16 cellular contexts compared by ENCODE assay signal in the genomic region with DNA sequence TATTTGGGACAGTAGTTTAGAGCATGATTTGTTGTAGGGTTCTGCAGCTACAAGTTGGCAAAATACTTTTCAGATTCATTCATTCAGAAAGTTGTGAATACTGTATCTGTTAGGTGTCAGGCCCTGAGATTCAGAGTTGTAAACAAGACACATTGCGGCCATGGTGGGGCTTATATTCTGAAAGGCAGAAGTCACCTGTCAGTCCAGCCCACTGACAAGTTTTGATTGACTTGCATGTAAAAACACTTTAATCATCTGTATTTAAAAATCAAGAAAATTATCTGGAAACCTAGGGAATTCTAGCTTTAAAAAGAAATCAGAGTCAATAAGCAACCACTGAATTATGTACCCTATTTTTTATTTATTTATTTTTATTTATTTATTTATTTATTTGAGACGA. TPM values are rescaled to one million over a fixed set of nuclear protein-coding genes. Genes with fewer than 3 reads are reported as not detected.
DNase-seq lines count a peak whose midpoint lies in the region; ATAC-seq lines count a peak whose summit lies in the region.
"Had no signal": no experiment of that assay in that cellular context is flagged by ENCODE, and none has a peak within 500 bp of the region (broad histone marks: within the 10 kb centered on the region; RNA-seq: fewer than 3 reads in every experiment).

No MANE protein-coding gene starts in this region.

- H3K4me3 ChIP-seq in CD4-positive, alpha-beta memory T cell (ENCODE audit: low read length in 2 of 2): no peak overlapping the region
- H3K4me3 ChIP-seq in naive thymus-derived CD4-positive, alpha-beta T cell (ENCODE audit: low read length): no peak overlapping the region

- peaks cover 5% of the 10 kb centered on the region for H3K36me3 ChIP-seq in CD4-positive, alpha-beta memory T cell (ENCODE audit: insufficient read depth, low read length)
- no peaks in the 10 kb centered on the region for H3K36me3 ChIP-seq in naive thymus-derived CD4-positive, alpha-beta T cell (ENCODE audit: control insufficient read depth in 2 of 3, insufficient read depth in 3 of 3, low read length in 3 of 3)

- no peak overlapping the region for H3K27ac ChIP-seq in CD4-positive, alpha-beta memory T cell (ENCODE audit: low read depth, low read length)
- no peak overlapping the region for H3K27ac ChIP-seq in naive thymus-derived CD4-positive, alpha-beta T cell (ENCODE audit: low read depth, low read length)
- H3K27ac ChIP-seq: KMS-11 had no signal

- intact Hi-C loops in CD4-positive, alpha-beta memory T cell (cut with micrococcal nuclease): no loop called here
- intact Hi-C loops in naive thymus-derived CD4-positive, alpha-beta T cell (cut with micrococcal nuclease): no loop called here

- CTCF ChIA-PET in CD4-positive, alpha-beta memory T cell (lab: Charles Lee; ENCODE audit: partially characterized antibody): interaction anchor here (1.1 to 1.5 kb wide), 4 partner anchors 9 to 27 kb away, joined by 3 to 4 read pairs (median 4); no protein-coding TSS in a partner anchor
- CTCF ChIA-PET in naive thymus-derived CD4-positive, alpha-beta T cell (lab: Charles Lee): interaction anchor here (0.7 kb wide), 1 partner anchor 12 kb away, joined by 3 read pairs; no protein-coding TSS in a partner anchor

- peaks cover 64% of the 10 kb centered on the region for H3K36me3 Mint-ChIP-seq in activated T-cell treated with anti-CD3 and anti-CD28 coated beads, Interleukin-2, amount 50 U/mL, for 24 hours (ENCODE audit: low read depth)
- peaks cover 0 to 2% of the 10 kb centered on the region in 2 donors for H3K36me3 Mint-ChIP-seq in CD4-positive, alpha-beta memory T cell
- H3K36me3 Mint-ChIP-seq in T-helper 17 cell (ENCODE audit: low read depth): peaks cover 7% of the 10 kb centered on the region
- H3K36me3 Mint-ChIP-seq in naive thymus-derived CD4-positive, alpha-beta T cell: peaks cover 0 to 15% (median 0%) of the 10 kb centered on the region in 5 donors
- H3K36me3 Mint-ChIP-seq in natural killer cell treated with Interleukin-12 subunit alpha and Interleukin-12 subunit beta and Interleukin-15 and Interleukin-18, amount 100 ng/mL, for 72 hours: no peaks in the 10 kb centered on the region

- H3K4me3 Mint-ChIP-seq in activated T-cell treated with anti-CD3 and anti-CD28 coated beads, Interleukin-2, amount 50 U/mL, for 24 hours: no peak overlapping the region
- H3K4me3 Mint-ChIP-seq in CD4-positive, alpha-beta memory T cell: peak overlapping the region in 3 of 8 donors; percentile 63 to 79 (median 69)
- H3K4me3 Mint-ChIP-seq in T-helper 17 cell: peak overlapping the region; percentile 73
- H3K4me3 Mint-ChIP-seq in naive thymus-derived CD4-positive, alpha-beta T cell: peak overlapping the region in 8 of 10 donors; percentile 50 to 82 (median 68)
- no peak overlapping the region for H3K4me3 Mint-ChIP-seq in natural killer cell treated with Interleukin-12 subunit alpha and Interleukin-12 subunit beta and Interleukin-15 and Interleukin-18, amount 100 ng/mL, for 72 hours

- ATAC-seq in T-helper 17 cell: no peak
- no peak for ATAC-seq in naive thymus-derived CD4-positive, alpha-beta T cell
- ATAC-seq in HG03469 (IDR thresholded peaks at IDR 0.05; ENCODE audit: unreplicated experiment): no peak
- ATAC-seq in natural killer cell treated with Interleukin-12 subunit alpha and Interleukin-12 subunit beta and Interleukin-15 and Interleukin-18, amount 100 ng/mL, for 72 hours: no peak
- ATAC-seq: PC-3 had no signal

- peaks cover 71% of the 10 kb centered on the region for H3K4me1 ChIP-seq in CD4-positive, alpha-beta memory T cell (ENCODE audit: insufficient read depth, low read length)
- peaks cover 37 to 76% of the 10 kb centered on the region in 2 donors for H3K4me1 ChIP-seq in naive thymus-derived CD4-positive, alpha-beta T cell (ENCODE audit: control insufficient read depth in 2 of 2, insufficient read depth in 2 of 2, low read length in 2 of 2)

- POLR2A ChIA-PET in CD4-positive, alpha-beta memory T cell (lab: Charles Lee; ENCODE audit: partially characterized antibody): no interaction called here
- POLR2A ChIA-PET in naive thymus-derived CD4-positive, alpha-beta T cell (lab: Charles Lee): interaction anchor here (0.6 to 2.6 kb wide), 3 partner anchors 8 to 78 kb away, joined by 3 to 14 read pairs (median 4); no protein-coding TSS in a partner anchor

- peak overlapping the region; percentile 78 for H3K27ac Mint-ChIP-seq in activated T-cell treated with anti-CD3 and anti-CD28 coated beads, Interleukin-2, amount 50 U/mL, for 24 hours
- peak overlapping the region in 4 of 7 donors; percentile 17 to 82 (median 54) for H3K27ac Mint-ChIP-seq in CD4-positive, alpha-beta memory T cell
- H3K27ac Mint-ChIP-seq in T-helper 17 cell: peak overlapping the region; percentile 83
- peak overlapping the region in 7 of 9 donors; percentile 4 to 78 (median 72) for H3K27ac Mint-ChIP-seq in naive thymus-derived CD4-positive, alpha-beta T cell
- H3K27ac Mint-ChIP-seq in natural killer cell treated with Interleukin-12 subunit alpha and Interleukin-12 subunit beta and Interleukin-15 and Interleukin-18, amount 100 ng/mL, for 72 hours: no peak overlapping the region

- no peaks in the 10 kb centered on the region for H3K27me3 ChIP-seq in CD4-positive, alpha-beta memory T cell (ENCODE audit: insufficient read depth, low read length)
- no peaks in the 10 kb centered on the region for H3K27me3 ChIP-seq in naive thymus-derived CD4-positive, alpha-beta T cell (ENCODE audit: control insufficient read depth in 2 of 2, insufficient read depth in 2 of 2, low read length in 2 of 2)

- H3K27me3 Mint-ChIP-seq in activated T-cell treated with anti-CD3 and anti-CD28 coated beads, Interleukin-2, amount 50 U/mL, for 24 hours: no peaks in the 10 kb centered on the region
- H3K27me3 Mint-ChIP-seq in CD4-positive, alpha-beta memory T cell: no peaks in the 10 kb centered on the region
- no peaks in the 10 kb centered on the region for H3K27me3 Mint-ChIP-seq in T-helper 17 cell
- H3K27me3 Mint-ChIP-seq in naive thymus-derived CD4-positive, alpha-beta T cell: no peaks in the 10 kb centered on the region
- H3K27me3 Mint-ChIP-seq in natural killer cell treated with Interleukin-12 subunit alpha and Interleukin-12 subunit beta and Interleukin-15 and Interleukin-18, amount 100 ng/mL, for 72 hours: no peaks in the 10 kb centered on the region

- no peaks in the 10 kb centered on the region for H3K9me3 Mint-ChIP-seq in activated T-cell treated with anti-CD3 and anti-CD28 coated beads, Interleukin-2, amount 50 U/mL, for 24 hours
- peaks cover 0 to 3% (median 0%) of the 10 kb centered on the region in 8 donors for H3K9me3 Mint-ChIP-seq in CD4-positive, alpha-beta memory T cell
- no peaks in the 10 kb centered on the region for H3K9me3 Mint-ChIP-seq in naive thymus-derived CD4-positive, alpha-beta T cell
- no peaks in the 10 kb centered on the region for H3K9me3 Mint-ChIP-seq in natural killer cell treated with Interleukin-12 subunit alpha and Interleukin-12 subunit beta and Interleukin-15 and Interleukin-18, amount 100 ng/mL, for 72 hours

- no peak for DNase-seq in activated T-cell treated with anti-CD3 and anti-CD28 coated beads, Interleukin-2, amount 50 U/mL, for 24 hours
- no peak for DNase-seq in activated T-cell treated with anti-CD3 and anti-CD28 coated beads, Interleukin-2, amount 50 U/mL, for 48 hours
- DNase-seq in CD4-positive, alpha-beta memory T cell: no peak
- DNase-seq in T-helper 17 cell: no peak
- DNase-seq in naive thymus-derived CD4-positive, alpha-beta T cell: no peak
- no peak for DNase-seq in NK-92 treated with Interleukin-12 subunit alpha and Interleukin-12 subunit beta, amount 100 ng/mL, for 24 hours (lab: John Stamatoyannopoulos, UW)
- DNase-seq in natural killer cell treated with Interleukin-12 subunit alpha and Interleukin-12 subunit beta and Interleukin-15 and Interleukin-18, amount 100 ng/mL, for 72 hours (ENCODE audit: low spot score): no peak
- DNase-seq: EL, H7, NCI-H1092, NCI-H2107, NCI-H345, NCI-H526 treated with DMSO at 0.1 percent for 48 hours, PC-3 had no signal

- H3K9me3 ChIP-seq in CD4-positive, alpha-beta memory T cell (ENCODE audit: control insufficient read depth in 1 of 2, low read length in 2 of 2): no peaks in the 10 kb centered on the region
- H3K9me3 ChIP-seq in T-helper 17 cell (ENCODE audit: control insufficient read depth, low read length, poor library complexity, severe bottlenecking): no peaks in the 10 kb centered on the region
- no peaks in the 10 kb centered on the region for H3K9me3 ChIP-seq in naive thymus-derived CD4-positive, alpha-beta T cell (ENCODE audit: control insufficient read depth in 2 of 3, low read length in 3 of 3)

- peaks cover 87% of the 10 kb centered on the region for H3K4me1 Mint-ChIP-seq in activated T-cell treated with anti-CD3 and anti-CD28 coated beads, Interleukin-2, amount 50 U/mL, for 24 hours (ENCODE audit: low read depth)
- H3K4me1 Mint-ChIP-seq in CD4-positive, alpha-beta memory T cell: peaks cover 59 to 80% (median 66%) of the 10 kb centered on the region in 4 donors
- peaks cover 59% of the 10 kb centered on the region for H3K4me1 Mint-ChIP-seq in T-helper 17 cell
- H3K4me1 Mint-ChIP-seq in naive thymus-derived CD4-positive, alpha-beta T cell: peaks cover 58 to 89% (median 76%) of the 10 kb centered on the region in 7 donors
- H3K4me1 Mint-ChIP-seq in natural killer cell treated with Interleukin-12 subunit alpha and Interleukin-12 subunit beta and Interleukin-15 and Interleukin-18, amount 100 ng/mL, for 72 hours (ENCODE audit: low read depth in 2 of 2): peaks cover 50% of the 10 kb centered on the region in 2 donors

RNA-seq across cellular contexts. Expression of a gene that starts 13.0 kb away (rescaled TPM):
- total RNA-seq in CD4-positive, alpha-beta memory T cell: 100 to 1,000 TPM; 152 to 159 TPM
- 10 to 100 TPM in 1 of 2 donors, 1 to 10 TPM in 1; 6.0 to 28.8 TPM for polyA plus RNA-seq in CD4-positive, alpha-beta memory T cell
- 100 to 1,000 TPM; 121 to 125 TPM for total RNA-seq in T-helper 17 cell
- 100 to 1,000 TPM; 127 to 217 (median 176) TPM for total RNA-seq in naive thymus-derived CD4-positive, alpha-beta T cell
- 10 to 100 TPM; 12.2 to 28.0 TPM for polyA plus RNA-seq in naive thymus-derived CD4-positive, alpha-beta T cell
- 100 to 1,000 TPM; 193 to 369 TPM for total RNA-seq in natural killer cell treated with Interleukin-12 subunit alpha and Interleukin-12 subunit beta and Interleukin-15 and Interleukin-18, amount 100 ng/mL, for 72 hours

Comparison
In these comparisons a context has a peak if more than half of its experiments do, and no peak if none do; other contexts are left out.
1. H3K27ac Mint-ChIP-seq: peak in activated T-cell treated with anti-CD3 and anti-CD28 coated beads, Interleukin-2, amount 50 U/mL, for 24 hours (single experiment), CD4-positive, alpha-beta memory T cell (4 of 7), T-helper 17 cell (single experiment) and naive thymus-derived CD4-positive, alpha-beta T cell (7 of 9); none in natural killer cell treated with Interleukin-12 subunit alpha and Interleukin-12 subunit beta and Interleukin-15 and Interleukin-18, amount 100 ng/mL, for 72 hours (0 of 2).
2. H3K4me3 Mint-ChIP-seq: peak in T-helper 17 cell (single experiment) and naive thymus-derived CD4-positive, alpha-beta T cell (8 of 10); none in activated T-cell treated with anti-CD3 and anti-CD28 coated beads, Interleukin-2, amount 50 U/mL, for 24 hours (single experiment) and natural killer cell treated with Interleukin-12 subunit alpha and Interleukin-12 subunit beta and Interleukin-15 and Interleukin-18, amount 100 ng/mL, for 72 hours (single experiment).